20 cellular contexts compared by ENCODE assay signal in the genomic region with DNA sequence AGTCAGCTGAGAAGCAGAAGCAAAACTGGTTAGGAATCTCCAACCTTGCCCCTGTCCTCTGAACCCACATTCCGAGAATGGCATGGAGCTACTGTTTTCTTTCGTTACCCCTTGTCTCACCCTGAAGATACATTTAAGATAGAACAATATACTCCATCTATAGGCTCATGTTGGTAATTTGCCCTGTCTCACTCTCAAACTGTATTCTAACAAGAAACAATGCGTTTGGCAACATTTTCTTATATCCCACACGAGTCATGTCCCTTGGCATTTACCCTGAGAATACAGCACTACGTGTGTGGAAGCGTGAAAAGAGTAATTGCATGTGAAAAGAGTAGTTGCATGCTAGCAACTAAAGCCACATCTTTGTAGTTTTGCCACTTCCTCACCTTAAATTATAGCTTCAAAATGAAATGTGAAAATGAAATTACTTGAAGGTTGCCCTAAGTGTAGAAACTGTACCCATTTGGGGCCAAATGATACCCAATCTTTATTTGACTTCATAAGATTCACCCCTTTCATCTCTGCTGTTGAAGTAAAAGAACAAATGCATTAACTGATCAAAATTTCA. TPM values are rescaled to one million over a fixed set of nuclear protein-coding genes. Genes with fewer than 3 reads are reported as not detected.
A peak's percentile ranks its signal among the peaks of the same experiment; 100 is the strongest.
DNase-seq lines count a peak whose midpoint lies in the region; ATAC-seq and TF ChIP-seq lines count a peak whose summit lies in the region.
"Had no signal": no experiment of that assay in that cellular context is flagged by ENCODE, and none has a peak within 500 bp of the region (broad histone marks: within the 10 kb centered on the region; RNA-seq: fewer than 3 reads in every experiment).

No MANE protein-coding gene starts in this region.

- POLR2A ChIA-PET in activated CD4-positive, alpha-beta memory T cell treated with anti-CD3 and anti-CD28 coated beads, Interleukin-2, amount 10 ng/mL, durations not matched to agents 7 days and 5 days (lab: Charles Lee): interaction anchor here (0.8 to 2.4 kb wide), 12 partner anchors 11 to 325 kb away, joined by 3 to 9 read pairs (median 4); a partner anchor contains a TSS

- no peak for TF ChIP-seq CTCF in natural killer cell (IDR thresholded peaks at IDR 0.05)
- TF ChIP-seq CTCF in Calu3 (IDR thresholded peaks at IDR 0.05; ENCODE audit: unreplicated experiment): no peak

- no peaks in the 10 kb centered on the region for H3K9me3 Mint-ChIP-seq in activated CD4-positive, alpha-beta memory T cell treated with anti-CD3 and anti-CD28 coated beads, Interleukin-2, amount 10 ng/mL, durations not matched to agents 7 days and 5 days
- H3K9me3 Mint-ChIP-seq in natural killer cell (no peaks in the 10 kb centered on the region), Calu3 (ENCODE audit: low read depth, unreplicated experiment) (no peaks in the 10 kb centered on the region)

- intact Hi-C loops in natural killer cell (cut with micrococcal nuclease) (loop anchor here (1.0 to 10.0 kb wide), 3 partner anchors 12 to 310 kb away; no protein-coding TSS in a partner anchor), Calu3 (cut with micrococcal nuclease; ENCODE audit: unreplicated experiment) (no loop called here)

- H3K4me1 Mint-ChIP-seq in activated CD4-positive, alpha-beta memory T cell treated with anti-CD3 and anti-CD28 coated beads, Interleukin-2, amount 10 ng/mL, durations not matched to agents 7 days and 5 days: peaks cover 64% of the 10 kb centered on the region
- H3K4me1 Mint-ChIP-seq in natural killer cell (peaks cover 96 to 97% of the 10 kb centered on the region in 2 donors), Calu3 (ENCODE audit: low read depth, unreplicated experiment) (peaks cover 31% of the 10 kb centered on the region)

- H3K4me3 Mint-ChIP-seq in activated CD4-positive, alpha-beta memory T cell treated with anti-CD3 and anti-CD28 coated beads, Interleukin-2, amount 10 ng/mL, durations not matched to agents 7 days and 5 days: peak overlapping the region; percentile 36
- H3K4me3 Mint-ChIP-seq in natural killer cell (peak overlapping the region; percentile 88), Calu3 (ENCODE audit: low read depth, unreplicated experiment) (no peak overlapping the region)

- CTCF ChIA-PET in activated CD4-positive, alpha-beta memory T cell treated with anti-CD3 and anti-CD28 coated beads, Interleukin-2, amount 10 ng/mL, durations not matched to agents 7 days and 5 days (lab: Charles Lee): interaction anchor here (0.7 to 2.2 kb wide), 10 partner anchors 12 to 209 kb away, joined by 3 to 13 read pairs (median 4); a partner anchor contains a TSS
- CTCF ChIA-PET in Calu3 (lab: Charles Lee): no interaction called here

- H3K36me3 Mint-ChIP-seq in activated CD4-positive, alpha-beta memory T cell treated with anti-CD3 and anti-CD28 coated beads, Interleukin-2, amount 10 ng/mL, durations not matched to agents 7 days and 5 days (ENCODE audit: low read depth): no peaks in the 10 kb centered on the region
- peaks cover 34% of the 10 kb centered on the region for H3K36me3 Mint-ChIP-seq in natural killer cell
- peaks cover 8% of the 10 kb centered on the region for H3K36me3 Mint-ChIP-seq in Calu3 (ENCODE audit: insufficient read depth, unreplicated experiment)

- no peak for DNase-seq in activated CD4-positive, CD25-positive, alpha-beta regulatory T cell treated with anti-CD3 and anti-CD28 coated beads, Interleukin-2, amount 50 U/mL, for 72 hours
- DNase-seq in activated CD4-positive, alpha-beta memory T cell treated with anti-CD3 and anti-CD28 coated beads, Interleukin-2, amount 10 ng/mL, durations not matched to agents 7 days and 5 days: no peak
- DNase-seq in natural killer cell (no peak), SKM-1 treated with dmso at 0.1 percent for 144 hours (lab: John Stamatoyannopoulos, UW; ENCODE audit: unreplicated experiment) (no peak), Calu3 (no peak), NCI-H2196 treated with DMSO at 0.1 percent for 48 hours (lab: John Stamatoyannopoulos, UW; ENCODE audit: unreplicated experiment) (no peak)
- DNase-seq: foreskin keratinocyte; GF-D8; H7; NCI-H146; NCI-H446; PC-9; right lobe of liver; stimulated activated CD4-positive, alpha-beta T cell treated with anti-CD3 and anti-CD28 coated beads, Interleukin-4, amount 100 ng/mL, for 1 hour had no signal

- H3K27me3 Mint-ChIP-seq in activated CD4-positive, alpha-beta memory T cell treated with anti-CD3 and anti-CD28 coated beads, Interleukin-2, amount 10 ng/mL, durations not matched to agents 7 days and 5 days: no peaks in the 10 kb centered on the region
- H3K27me3 Mint-ChIP-seq in natural killer cell (ENCODE audit: low read depth in 2 of 2) (no peaks in the 10 kb centered on the region), Calu3 (ENCODE audit: unreplicated experiment) (no peaks in the 10 kb centered on the region)

- peak overlapping the region; percentile 75 for H3K27ac Mint-ChIP-seq in activated CD4-positive, alpha-beta memory T cell treated with anti-CD3 and anti-CD28 coated beads, Interleukin-2, amount 10 ng/mL, durations not matched to agents 7 days and 5 days
- H3K27ac Mint-ChIP-seq in natural killer cell (peak overlapping the region; percentile 88 to 96), Calu3 (ENCODE audit: unreplicated experiment) (no peak overlapping the region)

- no TSS peak for BruUV-seq in Calu3 (replicated peaks; lab: Mats Ljungman, UMichigan)

- ATAC-seq in activated CD4-positive, CD25-positive, alpha-beta regulatory T cell treated with anti-CD3 and anti-CD28 coated beads, Interleukin-2, amount 50 U/mL, for 24 hours: peak; percentile 73 to 77
- ATAC-seq in GM19468 (IDR thresholded peaks at IDR 0.05; ENCODE audit: extremely low read depth, unreplicated experiment) (peak; percentile 44), natural killer cell (peak; percentile 61 to 77 (median 71))
- ATAC-seq: foreskin keratinocyte, K562 had no signal

RNA-seq across cellular contexts. Expression of a gene that starts 5.3 kb away (rescaled TPM):
- 10 to 100 TPM; 13.7 to 15.3 TPM for total RNA-seq in activated CD4-positive, alpha-beta memory T cell treated with anti-CD3 and anti-CD28 coated beads, Interleukin-2, amount 10 ng/mL, durations not matched to agents 7 days and 5 days
- 100 to 1,000 TPM; 191 to 301 (median 227) TPM for total RNA-seq in natural killer cell
- 2.6 and 8.4 TPM in 2 replicates for total RNA-seq in Calu3 (2022)
- total RNA-seq: cardiac muscle cell, lung microvascular endothelial cell had no signal

RNA-seq across cellular contexts. Expression of a gene that starts 32.8 kb away (rescaled TPM):
- total RNA-seq in activated CD4-positive, alpha-beta memory T cell treated with anti-CD3 and anti-CD28 coated beads, Interleukin-2, amount 10 ng/mL, durations not matched to agents 7 days and 5 days: 100 to 1,000 TPM; 403 to 404 TPM
- total RNA-seq in natural killer cell (100 to 1,000 TPM; 213 to 249 (median 223) TPM), Calu3 (2022) (not detected in 2 replicates)
- total RNA-seq: A172, cardiac muscle cell, foreskin keratinocyte, lung microvascular endothelial cell, PC-9 had no signal

RNA-seq across cellular contexts. Expression of a gene that starts 51.6 kb away (rescaled TPM):
- 10 to 100 TPM; 46.4 to 49.9 TPM for total RNA-seq in activated CD4-positive, alpha-beta memory T cell treated with anti-CD3 and anti-CD28 coated beads, Interleukin-2, amount 10 ng/mL, durations not matched to agents 7 days and 5 days
- total RNA-seq in natural killer cell (10 to 100 TPM; 30.3 to 47.1 (median 34.4) TPM), Calu3 (2022) (not detected in 2 replicates)
- total RNA-seq: A172, cardiac muscle cell, foreskin keratinocyte, K562, lung microvascular endothelial cell had no signal

Comparison
In these comparisons a context has a peak if more than half of its experiments do, and no peak if none do; other contexts are left out.
1. RNA of a gene that starts 5.3 kb away (total RNA-seq): 191 to 301 TPM in natural killer cell; 13.7 to 15.3 TPM in activated CD4-positive, alpha-beta memory T cell treated with anti-CD3 and anti-CD28 coated beads, Interleukin-2, amount 10 ng/mL, durations not matched to agents 7 days and 5 days and 2.6 to 8.4 TPM in Calu3; every median in the first group is over 10 times any median in the second.
2. RNA of a gene that starts 32.8 kb away (total RNA-seq): 403 to 404 TPM in activated CD4-positive, alpha-beta memory T cell treated with anti-CD3 and anti-CD28 coated beads, Interleukin-2, amount 10 ng/mL, durations not matched to agents 7 days and 5 days and 213 to 249 TPM in natural killer cell; not detected in Calu3; every median in the first group is over 100 times any median in the second.
3. RNA of a gene that starts 51.6 kb away (total RNA-seq): 46.4 to 49.9 TPM in activated CD4-positive, alpha-beta memory T cell treated with anti-CD3 and anti-CD28 coated beads, Interleukin-2, amount 10 ng/mL, durations not matched to agents 7 days and 5 days and 30.3 to 47.1 TPM in natural killer cell; not detected in Calu3; every median in the first group is over 10 times any median in the second.
4. Peak in every context shown above with its lines, with median percentiles within 50 percentile points of each other: ATAC-seq.